Comparison of ENCODE assay signal across 10 cellular contexts in genomic region chr14:49982522-49982951, GRCh38.
DNase-seq lines count a peak whose midpoint lies in the region; ATAC-seq and TF ChIP-seq lines count a peak whose summit lies in the region.
"Had no signal": no experiment of that assay in that cellular context is flagged by ENCODE, and none has a peak within 500 bp of the region (broad histone marks: within the 10 kb centered on the region; RNA-seq: fewer than 3 reads in every experiment).

No MANE protein-coding gene starts in this region.

- no peaks in the 10 kb centered on the region for H3K27me3 Mint-ChIP-seq in stimulated activated naive CD8-positive, alpha-beta T cell treated with anti-CD3 and anti-CD28 coated beads, Interleukin-15, Interleukin-2, amounts not matched to agents 100 ng/mL and 50 ng/mL, for 24 hours

- DNase-seq in stimulated activated naive CD8-positive, alpha-beta T cell treated with anti-CD3 and anti-CD28 coated beads, Interleukin-15, Interleukin-2, amounts not matched to agents 100 U/mL and 50 U/mL, for 24 hours, result no peak
- DNase-seq in brain microvascular endothelial cell, result peak; percentile 97
- DNase-seq in lung microvascular endothelial cell (ENCODE audit: low read depth in 2 of 2), result peak; percentile 71 to 85
- no peak for DNase-seq in putamen (ENCODE audit: low spot score)
- DNase-seq in DMS 273 (lab: John Stamatoyannopoulos, UW; ENCODE audit: unreplicated experiment), result no peak
- no peak for DNase-seq in DMS153 treated with DMSO at 0.1 percent for 48 hours (lab: John Stamatoyannopoulos, UW; ENCODE audit: unreplicated experiment)
- DNase-seq: NCI-H510A had no signal

- H3K4me3 ChIP-seq in brain microvascular endothelial cell (ENCODE audit: low read depth, low read length), result no peak overlapping the region
- H3K4me3 ChIP-seq: lung had no signal

- H3K27me3 ChIP-seq in brain microvascular endothelial cell (replicated peaks), result no peaks in the 10 kb centered on the region

- H3K4me3 Mint-ChIP-seq in stimulated activated naive CD8-positive, alpha-beta T cell treated with anti-CD3 and anti-CD28 coated beads, Interleukin-15, Interleukin-2, amounts not matched to agents 100 ng/mL and 50 ng/mL, for 24 hours, result no peak overlapping the region

- peak overlapping the region; percentile 91 for H3K27ac ChIP-seq in brain microvascular endothelial cell

- H3K36me3 Mint-ChIP-seq in stimulated activated naive CD8-positive, alpha-beta T cell treated with anti-CD3 and anti-CD28 coated beads, Interleukin-15, Interleukin-2, amounts not matched to agents 100 ng/mL and 50 ng/mL, for 24 hours (ENCODE audit: low read depth), result peaks cover 6% of the 10 kb centered on the region

- TF ChIP-seq CTCF in brain microvascular endothelial cell (IDR thresholded peaks at IDR 0.05; ENCODE audit: low read depth, low read length, missing control alignments), result no peak

- in situ Hi-C loops in brain microvascular endothelial cell (cut with HindIII; ENCODE audit: low pct_ligation_motif_present, low sequenced_read_pairs), result loop anchor here (25.0 kb wide), 1 partner anchor 120 kb away; the partner anchor contains the start of gene NEMF

- H3K27ac Mint-ChIP-seq in stimulated activated naive CD8-positive, alpha-beta T cell treated with anti-CD3 and anti-CD28 coated beads, Interleukin-15, Interleukin-2, amounts not matched to agents 100 ng/mL and 50 ng/mL, for 24 hours, result peak overlapping the region; percentile 32

- no peaks in the 10 kb centered on the region for H3K36me3 ChIP-seq in brain microvascular endothelial cell (replicated peaks)

- peaks cover 79% of the 10 kb centered on the region for H3K4me1 Mint-ChIP-seq in stimulated activated naive CD8-positive, alpha-beta T cell treated with anti-CD3 and anti-CD28 coated beads, Interleukin-15, Interleukin-2, amounts not matched to agents 100 ng/mL and 50 ng/mL, for 24 hours (ENCODE audit: low read depth)

- ATAC-seq in stimulated activated naive CD8-positive, alpha-beta T cell treated with anti-CD3 and anti-CD28 coated beads, Interleukin-15, Interleukin-2, amounts not matched to agents 100 U/mL and 50 U/mL, for 24 hours, result no peak
- no peak for ATAC-seq in HG02798 (IDR thresholded peaks at IDR 0.05; ENCODE audit: poor library complexity, unreplicated experiment)

- no peaks in the 10 kb centered on the region for H3K9me3 Mint-ChIP-seq in stimulated activated naive CD8-positive, alpha-beta T cell treated with anti-CD3 and anti-CD28 coated beads, Interleukin-15, Interleukin-2, amounts not matched to agents 100 ng/mL and 50 ng/mL, for 24 hours

Comparison
In these comparisons a context has a peak if more than half of its experiments do, and no peak if none do; other contexts are left out.
1. DNase-seq: peak in brain microvascular endothelial cell (single experiment) and lung microvascular endothelial cell (2 of 2); none in stimulated activated naive CD8-positive, alpha-beta T cell treated with anti-CD3 and anti-CD28 coated beads, Interleukin-15, Interleukin-2, amounts not matched to agents 100 U/mL and 50 U/mL, for 24 hours (single experiment), putamen (single experiment), DMS 273 (single experiment) and DMS153 treated with DMSO at 0.1 percent for 48 hours (single experiment).